In genomic region chr5:177588413-177588909, GRCh38 we compare ENCODE assay signal across 27 cellular contexts. TPM values are rescaled to one million over a fixed set of nuclear protein-coding genes. Genes with fewer than 3 reads are reported as not detected.
DNase-seq lines count a peak whose midpoint lies in the region; ATAC-seq and TF ChIP-seq lines count a peak whose summit lies in the region.
"Had no signal": no experiment of that assay in that cellular context is flagged by ENCODE, and none has a peak within 500 bp of the region (broad histone marks: within the 10 kb centered on the region; RNA-seq: fewer than 3 reads in every experiment).

No MANE protein-coding gene starts in this region.

- peak overlapping the region; percentile 80 for H3K27ac ChIP-seq in hepatocyte
- H3K27ac ChIP-seq: 22Rv1, gastroesophageal sphincter, SJCRH30, vagina had no signal

- peaks cover 14% of the 10 kb centered on the region for H3K79me2 ChIP-seq in hepatocyte

- peaks cover 17% of the 10 kb centered on the region for H3K27me3 Mint-ChIP-seq in stimulated activated naive CD8-positive, alpha-beta T cell treated with anti-CD3 and anti-CD28 coated beads, Interleukin-15, amount 100 ng/mL, for 72 hours

- H3K4me3 ChIP-seq in hepatocyte = no peak overlapping the region
- H3K4me3 ChIP-seq: gastroesophageal sphincter, GM23338, SJCRH30, vagina had no signal

- no peak overlapping the region for H3K4me3 Mint-ChIP-seq in stimulated activated naive CD8-positive, alpha-beta T cell treated with anti-CD3 and anti-CD28 coated beads, Interleukin-15, amount 100 ng/mL, for 72 hours
- H3K4me3 Mint-ChIP-seq: activated naive CD8-positive, alpha-beta T cell treated with anti-CD3 and anti-CD28 coated beads, Interleukin-2, amount 10 ng/mL, durations not matched to agents 7 days and 5 days; central memory CD8-positive, alpha-beta T cell; GM23338; immature natural killer cell had no signal

- H3K36me3 ChIP-seq in hepatocyte (replicated peaks; ENCODE audit: insufficient read depth, low read depth) = no peaks in the 10 kb centered on the region

- peaks cover 11% of the 10 kb centered on the region for H3K4me1 ChIP-seq in hepatocyte (ENCODE audit: insufficient read depth)
- H3K4me1 ChIP-seq: SJCRH30 had no signal

- TF ChIP-seq CTCF in hepatocyte (IDR thresholded peaks at IDR 0.05; ENCODE audit: poor library complexity) = no peak

- DNase-seq in NCI-H1092 (lab: John Stamatoyannopoulos, UW) = peak; percentile 2
- DNase-seq in NCI-H1092 treated with DMSO at 0.1 percent for 48 hours (lab: John Stamatoyannopoulos, UW) = no peak
- no peak for DNase-seq in stimulated activated naive CD8-positive, alpha-beta T cell treated with anti-CD3 and anti-CD28 coated beads, Interleukin-15, Interleukin-2, amounts not matched to agents 100 U/mL and 50 U/mL, for 24 hours
- no peak for DNase-seq in stimulated activated naive CD8-positive, alpha-beta T cell treated with anti-CD3 and anti-CD28 coated beads, Interleukin-15, amount 100 ng/mL, for 72 hours
- peak; percentile 52 for DNase-seq in hepatocyte (ENCODE audit: low spot score)
- no peak for DNase-seq in DMS53 treated with DMSO at 0.1 percent for 48 hours (lab: John Stamatoyannopoulos, UW; ENCODE audit: unreplicated experiment)
- DNase-seq in NCI-H510A treated with DMSO at 0.1 percent for 48 hours (lab: John Stamatoyannopoulos, UW) = no peak
- DNase-seq: activated CD8-positive, alpha-beta memory T cell treated with anti-CD3 and anti-CD28 coated beads, Interleukin-2, amount 50 U/mL, for 48 hours; activated naive CD8-positive, alpha-beta T cell treated with anti-CD3 and anti-CD28 coated beads, Interleukin-2, amount 10 ng/mL, durations not matched to agents 7 days and 5 days; dermis blood vessel endothelial cell; hypothalamus; immature natural killer cell; IMR-90; left colon; mesenchymal stem cell; NCI-H1048; NCI-H526 treated with DMSO at 0.1 percent for 48 hours; SJCRH30; stimulated activated CD4-positive, alpha-beta T cell treated with anti-CD3 and anti-CD28 coated beads, Interleukin-4, amount 100 ng/mL, for 4 hours; stimulated activated naive CD4-positive, alpha-beta T cell had no signal

- no peak overlapping the region for H2AFZ ChIP-seq in hepatocyte
- H2AFZ ChIP-seq: GM23338 had no signal

- no peaks in the 10 kb centered on the region for H3K9me3 Mint-ChIP-seq in stimulated activated naive CD8-positive, alpha-beta T cell treated with anti-CD3 and anti-CD28 coated beads, Interleukin-15, amount 100 ng/mL, for 72 hours
- H3K9me3 Mint-ChIP-seq: activated naive CD8-positive, alpha-beta T cell treated with anti-CD3 and anti-CD28 coated beads, Interleukin-2, amount 10 ng/mL, durations not matched to agents 7 days and 5 days; central memory CD8-positive, alpha-beta T cell; GM23338; immature natural killer cell had no signal

- no peaks in the 10 kb centered on the region for H3K9me2 ChIP-seq in hepatocyte (replicated peaks; ENCODE audit: insufficient read depth)

- H3K4me1 Mint-ChIP-seq in stimulated activated naive CD8-positive, alpha-beta T cell treated with anti-CD3 and anti-CD28 coated beads, Interleukin-15, amount 100 ng/mL, for 72 hours = peaks cover 35% of the 10 kb centered on the region

- peak; percentile 4 for ATAC-seq in stimulated activated naive CD8-positive, alpha-beta T cell treated with anti-CD3 and anti-CD28 coated beads, Interleukin-15, Interleukin-2, amounts not matched to agents 100 U/mL and 50 U/mL, for 24 hours
- ATAC-seq in stimulated activated naive CD8-positive, alpha-beta T cell treated with anti-CD3 and anti-CD28 coated beads, Interleukin-15, amount 100 ng/mL, for 72 hours = no peak
- ATAC-seq in GM18907 (IDR thresholded peaks at IDR 0.05; ENCODE audit: unreplicated experiment) = no peak
- ATAC-seq: gastroesophageal sphincter, GM23338, left colon, sciatic nerve had no signal

- H3K9me3 ChIP-seq in hepatocyte (ENCODE audit: low read depth) = no peaks in the 10 kb centered on the region
- H3K9me3 ChIP-seq: gastroesophageal sphincter, SJCRH30, vagina had no signal

- H3K27me3 ChIP-seq in hepatocyte = no peaks in the 10 kb centered on the region
- H3K27me3 ChIP-seq: vagina had no signal

- 33% methylated on average over 13 of the region's 13 CpGs for WGBS in hepatocyte (ENCODE audit: low lambda C conversion rate, missing lambda C conversion rate)

- H3K27ac Mint-ChIP-seq in stimulated activated naive CD8-positive, alpha-beta T cell treated with anti-CD3 and anti-CD28 coated beads, Interleukin-15, amount 100 ng/mL, for 72 hours = no peak overlapping the region
- H3K27ac Mint-ChIP-seq: activated naive CD8-positive, alpha-beta T cell treated with anti-CD3 and anti-CD28 coated beads, Interleukin-2, amount 10 ng/mL, durations not matched to agents 7 days and 5 days; GM23338; immature natural killer cell had no signal

- H4K20me1 ChIP-seq in hepatocyte (ENCODE audit: insufficient read depth, poor library complexity, severe bottlenecking) = no peaks in the 10 kb centered on the region

- H3K4me2 ChIP-seq in hepatocyte = peak overlapping the region; percentile 32
- H3K4me2 ChIP-seq: GM23338 had no signal

RNA-seq across cellular contexts. Expression of gene TMED9, which starts 3.5 kb away (rescaled TPM):
- total RNA-seq in hepatocyte = 171 and 187 TPM in 2 replicates
- polyA plus RNA-seq in hepatocyte = 512 and 519 TPM in 2 replicates

RNA-seq across cellular contexts. Expression of gene B4GALT7, which starts 11.5 kb away (rescaled TPM):
- 28.5 and 29.2 TPM in 2 replicates for total RNA-seq in hepatocyte
- 60.7 and 67.6 TPM in 2 replicates for polyA plus RNA-seq in hepatocyte

RNA-seq across cellular contexts. Expression of gene FAM193B, which starts 34.1 kb away (rescaled TPM):
- 31.4 and 67.6 TPM in 2 replicates for total RNA-seq in hepatocyte
- polyA plus RNA-seq in hepatocyte = 76.1 and 136 TPM in 2 replicates

Comparison
In these comparisons a context has a peak if more than half of its experiments do, and no peak if none do; other contexts are left out.
1. DNase-seq: peak in NCI-H1092 (single experiment) and hepatocyte (single experiment); none in NCI-H1092 treated with DMSO at 0.1 percent for 48 hours (single experiment), stimulated activated naive CD8-positive, alpha-beta T cell treated with anti-CD3 and anti-CD28 coated beads, Interleukin-15, Interleukin-2, amounts not matched to agents 100 U/mL and 50 U/mL, for 24 hours (single experiment), stimulated activated naive CD8-positive, alpha-beta T cell treated with anti-CD3 and anti-CD28 coated beads, Interleukin-15, amount 100 ng/mL, for 72 hours (0 of 2), DMS53 treated with DMSO at 0.1 percent for 48 hours (single experiment) and NCI-H510A treated with DMSO at 0.1 percent for 48 hours (single experiment).